Comparison of ENCODE assay signal across 1 cellular context in genomic region chr1:225943582-225943981, GRCh38.
TF ChIP-seq lines count a peak whose summit lies in the region.

No MANE protein-coding gene starts in this region.

TF ChIP-seq in HepG2, 621 proteins besides CTCF, POLR2A, EP300 and RAD21:
- no peak for TF ChIP-seq SSRP1 (CRISPR knock-in tag; IDR thresholded peaks at IDR 0.05)
- no peak for TF ChIP-seq GATAD1 (CRISPR knock-in tag; IDR thresholded peaks at IDR 0.05)
- TF ChIP-seq ZNF770 (CRISPR knock-in tag; IDR thresholded peaks at IDR 0.05) = peak; percentile 63; the same call in 1 of the 2 replicates
- no peak for TF ChIP-seq PPARG (CRISPR knock-in tag; conservative IDR thresholded peaks at IDR 0.05)
- no peak for TF ChIP-seq NFIC (IDR thresholded peaks at IDR 0.05; ENCODE audit: low read length)
- TF ChIP-seq FOXK2 (IDR thresholded peaks at IDR 0.05) = no peak
- no peak for TF ChIP-seq KDM3A (CRISPR knock-in tag; IDR thresholded peaks at IDR 0.05; ENCODE audit: low read depth)
- TF ChIP-seq PBX3 (CRISPR knock-in tag; IDR thresholded peaks at IDR 0.05; ENCODE audit: borderline replicate concordance) = no peak
